In the genomic region with DNA sequence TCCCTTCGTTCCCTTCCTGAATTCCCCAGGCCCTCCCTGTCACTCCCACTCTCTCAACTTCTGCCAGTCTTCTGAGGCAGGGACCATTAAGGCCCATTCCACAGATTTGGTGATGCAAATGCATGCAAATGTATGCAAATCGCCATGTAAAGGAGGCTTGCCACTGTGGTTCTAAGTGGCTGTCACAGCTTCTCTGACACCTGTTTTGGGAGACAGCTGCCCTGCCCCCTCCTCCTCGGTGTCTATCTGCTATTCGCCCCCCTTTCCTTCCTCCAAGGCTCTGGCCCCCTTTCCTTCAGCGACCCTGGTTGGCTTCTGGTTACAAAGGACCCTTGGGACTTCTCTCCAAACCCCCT, we compare ENCODE assay signal across 2 cellular contexts.
TF ChIP-seq lines count a peak whose summit lies in the region.

No MANE protein-coding gene starts in this region.

TF ChIP-seq in GM23338, 12 proteins besides CTCF, POLR2A, EP300 and RAD21 (continues in another document):
- TF ChIP-seq POLR2AphosphoS5 (IDR thresholded peaks at IDR 0.05; ENCODE audit: low read depth) (no peak), EZH2phosphoT487 (IDR thresholded peaks at IDR 0.05; ENCODE audit: unreplicated experiment) (no peak), ETS1 (IDR thresholded peaks at IDR 0.05) (no peak), CREB1 (CRISPR knock-in tag; IDR thresholded peaks at IDR 0.05; ENCODE audit: low read depth) (no peak), REST (IDR thresholded peaks at IDR 0.05; ENCODE audit: unreplicated experiment) (no peak), NANOG (IDR thresholded peaks at IDR 0.05; ENCODE audit: borderline replicate concordance) (no peak), EZH2 (IDR thresholded peaks at IDR 0.05; ENCODE audit: low read depth, unreplicated experiment) (no peak), JUNB (IDR thresholded peaks at IDR 0.05; ENCODE audit: unreplicated experiment) (no peak), ZNF331 (CRISPR knock-in tag; IDR thresholded peaks at IDR 0.05; ENCODE audit: low read depth) (no peak)
- TF ChIP-seq, protein P1, sequence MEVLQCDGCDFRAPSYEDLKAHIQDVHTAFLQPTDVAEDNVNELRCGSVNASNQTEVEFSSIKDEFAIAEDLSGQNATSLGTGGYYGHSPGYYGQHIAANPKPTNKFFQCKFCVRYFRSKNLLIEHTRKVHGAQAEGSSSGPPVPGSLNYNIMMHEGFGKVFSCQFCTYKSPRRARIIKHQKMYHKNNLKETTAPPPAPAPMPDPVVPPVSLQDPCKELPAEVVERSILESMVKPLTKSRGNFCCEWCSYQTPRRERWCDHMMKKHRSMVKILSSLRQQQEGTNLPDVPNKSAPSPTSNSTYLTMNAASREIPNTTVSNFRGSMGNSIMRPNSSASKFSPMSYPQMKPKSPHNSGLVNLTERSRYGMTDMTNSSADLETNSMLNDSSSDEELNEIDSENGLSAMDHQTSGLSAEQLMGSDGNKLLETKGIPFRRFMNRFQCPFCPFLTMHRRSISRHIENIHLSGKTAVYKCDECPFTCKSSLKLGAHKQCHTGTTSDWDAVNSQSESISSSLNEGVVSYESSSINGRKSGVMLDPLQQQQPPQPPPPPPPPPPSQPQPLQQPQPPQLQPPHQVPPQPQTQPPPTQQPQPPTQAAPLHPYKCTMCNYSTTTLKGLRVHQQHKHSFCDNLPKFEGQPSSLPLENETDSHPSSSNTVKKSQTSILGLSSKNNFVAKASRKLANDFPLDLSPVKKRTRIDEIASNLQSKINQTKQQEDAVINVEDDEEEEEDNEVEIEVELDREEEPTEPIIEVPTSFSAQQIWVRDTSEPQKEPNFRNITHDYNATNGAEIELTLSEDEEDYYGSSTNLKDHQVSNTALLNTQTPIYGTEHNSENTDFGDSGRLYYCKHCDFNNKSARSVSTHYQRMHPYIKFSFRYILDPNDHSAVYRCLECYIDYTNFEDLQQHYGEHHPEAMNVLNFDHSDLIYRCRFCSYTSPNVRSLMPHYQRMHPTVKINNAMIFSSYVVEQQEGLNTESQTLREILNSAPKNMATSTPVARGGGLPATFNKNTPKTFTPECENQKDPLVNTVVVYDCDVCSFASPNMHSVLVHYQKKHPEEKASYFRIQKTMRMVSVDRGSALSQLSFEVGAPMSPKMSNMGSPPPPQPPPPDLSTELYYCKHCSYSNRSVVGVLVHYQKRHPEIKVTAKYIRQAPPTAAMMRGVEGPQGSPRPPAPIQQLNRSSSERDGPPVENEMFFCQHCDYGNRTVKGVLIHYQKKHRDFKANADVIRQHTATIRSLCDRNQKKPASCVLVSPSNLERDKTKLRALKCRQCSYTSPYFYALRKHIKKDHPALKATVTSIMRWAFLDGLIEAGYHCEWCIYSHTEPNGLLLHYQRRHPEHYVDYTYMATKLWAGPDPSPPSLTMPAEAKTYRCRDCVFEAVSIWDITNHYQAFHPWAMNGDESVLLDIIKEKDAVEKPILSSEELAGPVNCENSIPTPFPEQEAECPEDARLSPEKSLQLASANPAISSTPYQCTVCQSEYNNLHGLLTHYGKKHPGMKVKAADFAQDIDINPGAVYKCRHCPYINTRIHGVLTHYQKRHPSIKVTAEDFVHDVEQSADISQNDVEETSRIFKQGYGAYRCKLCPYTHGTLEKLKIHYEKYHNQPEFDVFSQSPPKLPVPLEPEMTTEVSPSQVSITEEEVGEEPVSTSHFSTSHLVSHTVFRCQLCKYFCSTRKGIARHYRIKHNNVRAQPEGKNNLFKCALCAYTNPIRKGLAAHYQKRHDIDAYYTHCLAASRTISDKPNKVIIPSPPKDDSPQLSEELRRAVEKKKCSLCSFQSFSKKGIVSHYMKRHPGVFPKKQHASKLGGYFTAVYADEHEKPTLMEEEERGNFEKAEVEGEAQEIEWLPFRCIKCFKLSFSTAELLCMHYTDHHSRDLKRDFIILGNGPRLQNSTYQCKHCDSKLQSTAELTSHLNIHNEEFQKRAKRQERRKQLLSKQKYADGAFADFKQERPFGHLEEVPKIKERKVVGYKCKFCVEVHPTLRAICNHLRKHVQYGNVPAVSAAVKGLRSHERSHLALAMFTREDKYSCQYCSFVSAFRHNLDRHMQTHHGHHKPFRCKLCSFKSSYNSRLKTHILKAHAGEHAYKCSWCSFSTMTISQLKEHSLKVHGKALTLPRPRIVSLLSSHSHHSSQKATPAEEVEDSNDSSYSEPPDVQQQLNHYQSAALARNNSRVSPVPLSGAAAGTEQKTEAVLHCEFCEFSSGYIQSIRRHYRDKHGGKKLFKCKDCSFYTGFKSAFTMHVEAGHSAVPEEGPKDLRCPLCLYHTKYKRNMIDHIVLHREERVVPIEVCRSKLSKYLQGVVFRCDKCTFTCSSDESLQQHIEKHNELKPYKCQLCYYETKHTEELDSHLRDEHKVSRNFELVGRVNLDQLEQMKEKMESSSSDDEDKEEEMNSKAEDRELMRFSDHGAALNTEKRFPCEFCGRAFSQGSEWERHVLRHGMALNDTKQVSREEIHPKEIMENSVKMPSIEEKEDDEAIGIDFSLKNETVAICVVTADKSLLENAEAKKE (CRISPR knock-in tag; IDR thresholded peaks at IDR 0.05): no peak

TF ChIP-seq in endothelial cell of umbilical vein, 7 proteins besides CTCF, POLR2A, EP300 and RAD21:
- TF ChIP-seq, protein P2, sequence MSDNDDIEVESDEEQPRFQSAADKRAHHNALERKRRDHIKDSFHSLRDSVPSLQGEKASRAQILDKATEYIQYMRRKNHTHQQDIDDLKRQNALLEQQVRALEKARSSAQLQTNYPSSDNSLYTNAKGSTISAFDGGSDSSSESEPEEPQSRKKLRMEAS (IDR thresholded peaks at IDR 0.05; ENCODE audit: insufficient read depth, insufficient read length): no peak
- TF ChIP-seq GATA2 (IDR thresholded peaks at IDR 0.05; ENCODE audit: insufficient read depth, insufficient read length, low read depth, low read length) (no peak), MYC (IDR thresholded peaks at IDR 0.05; ENCODE audit: low read depth, low read length) (no peak), EZH2 (IDR thresholded peaks at IDR 0.05; ENCODE audit: borderline replicate concordance, low read depth, low read length, severe bottlenecking) (no peak), POLR2AphosphoS5 (IDR thresholded peaks at IDR 0.05; ENCODE audit: insufficient read depth, low read depth, low read length) (no peak), FOS (IDR thresholded peaks at IDR 0.05; ENCODE audit: borderline replicate concordance, insufficient read depth, low read length) (no peak), JUN (IDR thresholded peaks at IDR 0.05; ENCODE audit: borderline replicate concordance, insufficient read depth, insufficient read length, low read depth) (no peak)
